In the genomic region with DNA sequence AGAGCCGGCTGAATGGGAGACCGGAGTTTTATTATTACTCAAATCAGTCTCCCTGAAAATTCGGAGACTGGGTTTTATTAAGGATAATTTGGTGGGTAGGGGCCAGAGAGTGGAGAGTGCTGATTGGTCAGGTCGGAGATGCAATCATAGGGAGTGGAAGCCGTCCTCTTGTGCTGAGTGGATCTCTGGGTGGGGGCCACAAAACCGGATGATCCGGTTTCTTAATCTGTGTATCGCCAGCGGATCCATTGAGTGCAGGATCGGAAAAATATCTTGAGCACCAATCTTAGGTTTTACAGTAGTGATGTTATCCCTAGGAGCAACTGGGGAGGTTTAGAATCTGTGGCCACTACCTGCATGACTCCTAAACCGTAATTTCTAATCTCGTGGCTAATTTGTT, we compare ENCODE assay signal across 9 cellular contexts. TPM values are rescaled to one million over a fixed set of nuclear protein-coding genes. Genes with fewer than 3 reads are reported as not detected.
A peak's percentile ranks its signal among the peaks of the same experiment; 100 is the strongest.
DNase-seq lines count a peak whose midpoint lies in the region; ATAC-seq, FAIRE-seq and TF ChIP-seq lines count a peak whose summit lies in the region.
"Had no signal": no experiment of that assay in that cellular context is flagged by ENCODE, and none has a peak within 500 bp of the region (broad histone marks: within the 10 kb centered on the region; RNA-seq: fewer than 3 reads in every experiment).

No MANE protein-coding gene starts in this region.

- H3K4me3 ChIP-seq in A549, result peak overlapping the region; percentile 71
- peak overlapping the region; percentile 84; the same call in 1 of the 2 replicates for H3K4me3 ChIP-seq in GM08714 (ENCODE audit: low read length)
- peak overlapping the region; percentile 82 for H3K4me3 ChIP-seq in RWPE2 (ENCODE audit: severe bottlenecking)
- H3K4me3 ChIP-seq in hepatocyte, result no peak overlapping the region
- no peak overlapping the region for H3K4me3 ChIP-seq in suprapubic skin

- H3K9me2 ChIP-seq in hepatocyte (replicated peaks; ENCODE audit: insufficient read depth), result no peaks in the 10 kb centered on the region

- H2AFZ ChIP-seq in hepatocyte, result peak overlapping the region; percentile 44

- TF ChIP-seq POLR2A in A549 (IDR thresholded peaks at IDR 0.05; ENCODE audit: low read length) (no peak), suprapubic skin (IDR thresholded peaks at IDR 0.05) (no peak)

- CTCF ChIA-PET in A549 (lab: Yijun Ruan, JAX), result no interaction called here

- H3K4me2 ChIP-seq in A549, result peak overlapping the region; percentile 60
- H3K4me2 ChIP-seq in hepatocyte, result peak overlapping the region; percentile 80

- TF ChIP-seq EP300 in A549 (IDR thresholded peaks at IDR 0.05) (no peak), suprapubic skin (IDR thresholded peaks at IDR 0.05) (no peak)

- TF ChIP-seq CTCF in A549 (IDR thresholded peaks at IDR 0.05), result no peak
- no peak for TF ChIP-seq CTCF in RWPE2 (IDR thresholded peaks at IDR 0.05; ENCODE audit: poor library complexity, severe bottlenecking)
- no peak for TF ChIP-seq CTCF in hepatocyte (IDR thresholded peaks at IDR 0.05; ENCODE audit: poor library complexity)
- no peak for TF ChIP-seq CTCF in suprapubic skin (IDR thresholded peaks at IDR 0.05)

- H3K27me3 ChIP-seq in RWPE2 (ENCODE audit: insufficient read depth, poor library complexity, severe bottlenecking), result no peaks in the 10 kb centered on the region
- no peaks in the 10 kb centered on the region for H3K27me3 ChIP-seq in hepatocyte
- H3K27me3 ChIP-seq in suprapubic skin, result no peaks in the 10 kb centered on the region

- WGBS in A549 (ENCODE audit: missing lambda C conversion rate), result 89% methylated on average over 12 of the region's 12 CpGs
- 87% methylated on average over 12 of the region's 12 CpGs for WGBS in hepatocyte (ENCODE audit: low lambda C conversion rate, missing lambda C conversion rate)
- 56% methylated on average over 12 of the region's 12 CpGs for WGBS in suprapubic skin

- H3K36me3 ChIP-seq in RWPE2 (ENCODE audit: low read depth), result no peaks in the 10 kb centered on the region; the same call in 1 of the 2 replicates
- H3K36me3 ChIP-seq in hepatocyte (replicated peaks; ENCODE audit: insufficient read depth, low read depth), result no peaks in the 10 kb centered on the region
- H3K36me3 ChIP-seq in suprapubic skin, result no peaks in the 10 kb centered on the region

- no peaks in the 10 kb centered on the region for H3K9me3 ChIP-seq in A549
- H3K9me3 ChIP-seq in RWPE2 (ENCODE audit: severe bottlenecking), result no peaks in the 10 kb centered on the region
- no peaks in the 10 kb centered on the region for H3K9me3 ChIP-seq in hepatocyte (ENCODE audit: low read depth)
- H3K9me3 ChIP-seq in suprapubic skin, result no peaks in the 10 kb centered on the region

- no peak for FAIRE-seq in A549 (lab: Jason Lieb, UNC)
- FAIRE-seq: colon had no signal

- peak overlapping the region; percentile 84 to 99 for H3K27ac ChIP-seq in A549
- peak overlapping the region; percentile 40 for H3K27ac ChIP-seq in RWPE2 (ENCODE audit: poor library complexity, severe bottlenecking)
- H3K27ac ChIP-seq in hepatocyte, result peak overlapping the region; percentile 92
- H3K27ac ChIP-seq in suprapubic skin, result no peak overlapping the region

- POLR2A ChIA-PET in A549 (lab: Yijun Ruan, JAX), result interaction anchor here (0.7 kb wide), 1 partner anchor 213 kb away, joined by 8 read pairs; no protein-coding TSS in a partner anchor

- TF ChIP-seq RAD21 in A549 (conservative IDR thresholded peaks at IDR 0.05 in 1 of 2, IDR thresholded peaks at IDR 0.05 in 1 of 2), result no peak

- ATAC-seq in A549 (no peak), RWPE2 (ENCODE audit: low read depth) (no peak), GM19452 (IDR thresholded peaks at IDR 0.05; ENCODE audit: unreplicated experiment) (no peak), GM18870 (IDR thresholded peaks at IDR 0.05; ENCODE audit: unreplicated experiment) (no peak)

- DNase-seq in A549 (ENCODE audit: low read depth in 1 of 2, low spot score in 1 of 2), result no peak
- no peak for DNase-seq in RWPE2 (ENCODE audit: low spot score)
- DNase-seq in hepatocyte (ENCODE audit: low spot score), result no peak
- no peak for DNase-seq in suprapubic skin (ENCODE audit: low spot score in 2 of 2)
- DNase-seq in NCI-H1694 (lab: John Stamatoyannopoulos, UW), result no peak

- H3K4me1 ChIP-seq in A549 (peaks cover 7% of the 10 kb centered on the region; the same call in 2 of the 3 replicates), RWPE2 (ENCODE audit: insufficient read depth, poor library complexity, severe bottlenecking) (no peaks in the 10 kb centered on the region), hepatocyte (ENCODE audit: insufficient read depth) (no peaks in the 10 kb centered on the region), suprapubic skin (peaks cover 12% of the 10 kb centered on the region)

- no peaks in the 10 kb centered on the region for H4K20me1 ChIP-seq in hepatocyte (ENCODE audit: insufficient read depth, poor library complexity, severe bottlenecking)

- H3K79me2 ChIP-seq in hepatocyte, result peaks cover 14% of the 10 kb centered on the region

TF ChIP-seq in A549, 52 proteins besides CTCF, POLR2A, EP300 and RAD21:
- no peak for TF ChIP-seq JUN (IDR thresholded peaks at IDR 0.05)
- no peak for TF ChIP-seq CEBPB (IDR thresholded peaks at IDR 0.05)
- TF ChIP-seq ZFP36 (IDR thresholded peaks at IDR 0.05; ENCODE audit: borderline replicate concordance, partially characterized antibody), result no peak
- TF ChIP-seq, protein P1, sequence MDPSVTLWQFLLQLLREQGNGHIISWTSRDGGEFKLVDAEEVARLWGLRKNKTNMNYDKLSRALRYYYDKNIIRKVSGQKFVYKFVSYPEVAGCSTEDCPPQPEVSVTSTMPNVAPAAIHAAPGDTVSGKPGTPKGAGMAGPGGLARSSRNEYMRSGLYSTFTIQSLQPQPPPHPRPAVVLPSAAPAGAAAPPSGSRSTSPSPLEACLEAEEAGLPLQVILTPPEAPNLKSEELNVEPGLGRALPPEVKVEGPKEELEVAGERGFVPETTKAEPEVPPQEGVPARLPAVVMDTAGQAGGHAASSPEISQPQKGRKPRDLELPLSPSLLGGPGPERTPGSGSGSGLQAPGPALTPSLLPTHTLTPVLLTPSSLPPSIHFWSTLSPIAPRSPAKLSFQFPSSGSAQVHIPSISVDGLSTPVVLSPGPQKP (IDR thresholded peaks at IDR 0.05; ENCODE audit: low read depth, low read length), result no peak
- no peak for TF ChIP-seq PHF8 (IDR thresholded peaks at IDR 0.05; ENCODE audit: borderline replicate concordance, low read depth)
- no peak for TF ChIP-seq MYC (IDR thresholded peaks at IDR 0.05; ENCODE audit: borderline replicate concordance, low read length)

RNA-seq across cellular contexts. Expression of a gene that starts 0.9 kb away (rescaled TPM):
- polyA plus RNA-seq in A549 (2011; rRNA removed) (68.6 and 77.2 TPM in 2 replicates), A549 (2017; fragmentation: RNase III; extraction: RNeasy Plus Mini Kit Qiagen cat#74134 plus additional on column Dnase treatment) (80.5 to 86.1 TPM (median 85.5 TPM) in 3 replicates), hepatocyte (132 and 136 TPM in 2 replicates)
- polyA plus RNA-seq in A549 (2012; cell fraction: cytosol; rRNA removed), result 60.6 and 70.7 TPM in 2 replicates
- polyA plus RNA-seq in A549 (2012; cell fraction: nucleus; rRNA removed), result 41.3 and 43.8 TPM in 2 replicates
- 37.2 and 58.9 TPM in 2 replicates for polyA minus RNA-seq in A549 (2011; rRNA and poly(A)+ RNA removed)
- total RNA-seq in hepatocyte (160 and 165 TPM in 2 replicates), suprapubic skin (10 to 100 TPM; 13.1 to 38.3 (median 20.9) TPM)

RNA-seq across cellular contexts. Expression of a gene that starts 21.6 kb away (rescaled TPM):
- 16.5 and 23.7 TPM in 2 replicates for polyA plus RNA-seq in A549 (2011; rRNA removed)
- 13.8 and 17.9 TPM in 2 replicates for polyA plus RNA-seq in A549 (2012; cell fraction: cytosol; rRNA removed)
- 18.8 and 19.0 TPM in 2 replicates for polyA plus RNA-seq in A549 (2012; cell fraction: nucleus; rRNA removed)
- polyA plus RNA-seq in A549 (2017; fragmentation: RNase III; extraction: RNeasy Plus Mini Kit Qiagen cat#74134 plus additional on column Dnase treatment), result 14.4 to 17.1 TPM (median 15.9 TPM) in 3 replicates
- 26.2 and 33.8 TPM in 2 replicates for polyA minus RNA-seq in A549 (2011; rRNA and poly(A)+ RNA removed)
- 22.6 and 30.7 TPM in 2 replicates for total RNA-seq in hepatocyte
- polyA plus RNA-seq in hepatocyte, result 18.5 and 21.5 TPM in 2 replicates
- 10 to 100 TPM; 32.4 to 36.8 (median 34.4) TPM for total RNA-seq in suprapubic skin

RNA-seq across cellular contexts. Expression of a gene that starts 28.2 kb away (rescaled TPM):
- polyA plus RNA-seq in A549 (2011; rRNA removed) (34.4 and 43.3 TPM in 2 replicates), A549 (2017; fragmentation: RNase III; extraction: RNeasy Plus Mini Kit Qiagen cat#74134 plus additional on column Dnase treatment) (23.4 to 24.1 TPM (median 23.5 TPM) in 3 replicates), hepatocyte (21.5 and 23.0 TPM in 2 replicates)
- 30.4 and 34.1 TPM in 2 replicates for polyA plus RNA-seq in A549 (2012; cell fraction: cytosol; rRNA removed)
- 40.0 and 41.7 TPM in 2 replicates for polyA plus RNA-seq in A549 (2012; cell fraction: nucleus; rRNA removed)
- polyA minus RNA-seq in A549 (2011; rRNA and poly(A)+ RNA removed), result 60.7 and 67.9 TPM in 2 replicates
- total RNA-seq in hepatocyte (26.5 and 27.7 TPM in 2 replicates), suprapubic skin (10 to 100 TPM; 19.8 to 41.5 (median 27.8) TPM)

Comparison
In these comparisons a context has a peak if more than half of its experiments do, and no peak if none do; other contexts are left out.
1. H3K4me3 ChIP-seq: peak in A549 (single experiment), GM08714 (single experiment) and RWPE2 (single experiment); none in hepatocyte (single experiment) and suprapubic skin (single experiment).